In genomic region chr4:137635108-137635507, GRCh38 we compare ENCODE assay signal across 17 cellular contexts.
A peak's percentile ranks its signal among the peaks of the same experiment; 100 is the strongest.
DNase-seq lines count a peak whose midpoint lies in the region; ATAC-seq and TF ChIP-seq lines count a peak whose summit lies in the region.
"Had no signal": no experiment of that assay in that cellular context is flagged by ENCODE, and none has a peak within 500 bp of the region (broad histone marks: within the 10 kb centered on the region; RNA-seq: fewer than 3 reads in every experiment).

No MANE protein-coding gene starts in this region.

- no peaks in the 10 kb centered on the region for H3K27me3 ChIP-seq in RWPE2 (ENCODE audit: insufficient read depth, poor library complexity, severe bottlenecking)
- H3K27me3 ChIP-seq: body of pancreas, hepatocyte, SJCRH30 had no signal

- no peak overlapping the region for H3K4me3 ChIP-seq in RWPE2 (ENCODE audit: severe bottlenecking)
- H3K4me3 ChIP-seq: body of pancreas, hepatocyte, SJCRH30 had no signal

- H3K36me3 ChIP-seq in RWPE2 (ENCODE audit: low read depth), result no peaks in the 10 kb centered on the region
- H3K36me3 ChIP-seq: SJCRH30 had no signal

- peaks cover 4% of the 10 kb centered on the region for H3K4me1 ChIP-seq in RWPE2 (ENCODE audit: insufficient read depth, poor library complexity, severe bottlenecking)
- H3K4me1 ChIP-seq: body of pancreas, SJCRH30 had no signal

- no peak for TF ChIP-seq CTCF in RWPE2 (IDR thresholded peaks at IDR 0.05; ENCODE audit: poor library complexity, severe bottlenecking)

- DNase-seq in HPDE6-E6E7 (ENCODE audit: extremely low spot score) (peak; percentile 29), RWPE2 (ENCODE audit: low spot score) (no peak), fibroblast of the conjunctiva (ENCODE audit: low read depth) (peak; percentile 49), sciatic nerve (ENCODE audit: low spot score) (no peak), HUDEP-2 (lab: John Stamatoyannopoulos, UW; ENCODE audit: unreplicated experiment in 76 of 76) (no peak)
- no peak for DNase-seq in activated CD8-positive, alpha-beta memory T cell treated with anti-CD3 and anti-CD28 coated beads, Interleukin-2, amount 50 U/mL, for 4 hours
- DNase-seq: body of pancreas; CD4-positive, alpha-beta memory T cell; endodermal cell; Karpas-422; naive thymus-derived CD4-positive, alpha-beta T cell; NCI-H1930; stimulated activated naive CD8-positive, alpha-beta T cell treated with anti-CD3 and anti-CD28 coated beads, Interleukin-15, Interleukin-2, amounts not matched to agents 100 U/mL and 50 U/mL, for 24 hours had no signal

- intact Hi-C loops in sciatic nerve (cut with DNase I), result no loop called here

- peak overlapping the region; percentile 20 for H3K27ac ChIP-seq in RWPE2 (ENCODE audit: poor library complexity, severe bottlenecking)
- H3K27ac ChIP-seq: body of pancreas, hepatocyte, SJCRH30 had no signal

- peak; percentile 82 for ATAC-seq in RWPE2 (ENCODE audit: low read depth)
- ATAC-seq in sciatic nerve, result peak; percentile 87
- ATAC-seq in GM18909 (IDR thresholded peaks at IDR 0.05; ENCODE audit: poor library complexity, unreplicated experiment), result no peak
- no peak for ATAC-seq in HG02798 (IDR thresholded peaks at IDR 0.05; ENCODE audit: poor library complexity, unreplicated experiment)
- ATAC-seq: body of pancreas; naive thymus-derived CD4-positive, alpha-beta T cell; stimulated activated naive CD8-positive, alpha-beta T cell treated with anti-CD3 and anti-CD28 coated beads, Interleukin-15, Interleukin-2, amounts not matched to agents 100 U/mL and 50 U/mL, for 24 hours had no signal

- no peaks in the 10 kb centered on the region for H3K9me3 ChIP-seq in RWPE2 (ENCODE audit: severe bottlenecking)
- H3K9me3 ChIP-seq: body of pancreas, SJCRH30 had no signal

Comparison
In these comparisons a context has a peak if more than half of its experiments do, and no peak if none do; other contexts are left out.
1. DNase-seq: peak in HPDE6-E6E7 (single experiment) and fibroblast of the conjunctiva (single experiment); none in RWPE2 (single experiment), sciatic nerve (single experiment), activated CD8-positive, alpha-beta memory T cell treated with anti-CD3 and anti-CD28 coated beads, Interleukin-2, amount 50 U/mL, for 4 hours (single experiment) and HUDEP-2 (0 of 76).
2. ATAC-seq: peak in RWPE2 (single experiment) and sciatic nerve (single experiment); none in GM18909 (single experiment) and HG02798 (single experiment).